8 cellular contexts compared by ENCODE assay signal in the genomic region with DNA sequence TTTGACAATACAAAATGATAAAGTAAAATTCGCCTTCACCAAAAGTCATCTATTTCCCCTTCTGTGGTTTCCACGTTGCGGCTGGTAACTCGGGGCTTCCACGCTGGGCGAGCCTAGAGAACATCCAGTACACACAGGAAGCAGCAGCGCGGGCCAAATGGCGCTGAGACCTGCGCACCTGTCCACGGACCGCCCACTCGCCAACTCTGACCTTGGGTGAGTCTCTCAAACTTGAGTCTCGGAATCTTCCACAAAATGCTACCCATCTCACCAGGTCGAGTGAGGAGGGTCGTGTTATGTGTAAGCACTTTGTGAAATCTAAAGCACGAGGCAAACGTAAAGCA. TPM values are rescaled to one million over a fixed set of nuclear protein-coding genes. Genes with fewer than 3 reads are reported as not detected.
DNase-seq lines count a peak whose midpoint lies in the region; ATAC-seq, FAIRE-seq and TF ChIP-seq lines count a peak whose summit lies in the region.

No MANE protein-coding gene starts in this region.

- H3K4me1 ChIP-seq in endothelial cell of umbilical vein (ENCODE audit: control insufficient read depth, extremely low read depth, insufficient read depth, low read length): peaks cover 9% of the 10 kb centered on the region
- H3K4me1 ChIP-seq in neural progenitor cell: peaks cover 5% of the 10 kb centered on the region
- peaks cover 4% of the 10 kb centered on the region for H3K4me1 ChIP-seq in upper lobe of right lung

- intact Hi-C loops in endothelial cell of umbilical vein (cut with micrococcal nuclease) (loop anchor here (2.0 kb wide), 1 partner anchor 489 kb away; a partner anchor contains a TSS), upper lobe of right lung (cut with DNase I) (loop anchor here (10.0 kb wide), 1 partner anchor 335 kb away; no protein-coding TSS in a partner anchor)

- peaks cover 15% of the 10 kb centered on the region for H3K4me1 Mint-ChIP-seq in neural progenitor cell

- peak overlapping the region; percentile 88 for H2AFZ ChIP-seq in endothelial cell of umbilical vein (ENCODE audit: low read depth, low read length)
- H2AFZ ChIP-seq in neural progenitor cell (replicated peaks): peak overlapping the region; percentile 83

- H3K9me1 ChIP-seq in endothelial cell of umbilical vein (replicated peaks; ENCODE audit: control insufficient read depth, extremely low read depth, insufficient read depth, low read length): no peaks in the 10 kb centered on the region

- BruUV-seq in endothelial cell of umbilical vein (replicated peaks; lab: Mats Ljungman, UMichigan): TSS peak; percentile 54

- H3K79me2 ChIP-seq in endothelial cell of umbilical vein (ENCODE audit: control insufficient read depth, insufficient read depth, low read length) (no peaks in the 10 kb centered on the region), neural progenitor cell (ENCODE audit: low read depth) (peaks cover 17% of the 10 kb centered on the region)

- H3K9me3 ChIP-seq in endothelial cell of umbilical vein (replicated peaks; ENCODE audit: control insufficient read depth, insufficient read depth, low read length) (no peaks in the 10 kb centered on the region), neural progenitor cell (ENCODE audit: low read depth) (no peaks in the 10 kb centered on the region), upper lobe of right lung (no peaks in the 10 kb centered on the region)

- H3K36me3 Mint-ChIP-seq in neural progenitor cell: no peaks in the 10 kb centered on the region

- ATAC-seq in HG02870 (IDR thresholded peaks at IDR 0.05; ENCODE audit: unreplicated experiment) (peak; percentile 24), upper lobe of right lung (peak; percentile 16)

- peak overlapping the region; percentile 50 for H3K9ac ChIP-seq in endothelial cell of umbilical vein (replicated peaks; ENCODE audit: extremely low read depth, insufficient read depth, low read length)
- peak overlapping the region; percentile 34 for H3K9ac ChIP-seq in neural progenitor cell

- H3K27ac ChIP-seq in endothelial cell of umbilical vein (ENCODE audit: insufficient read depth, low read depth, low read length): peak overlapping the region; percentile 31
- H3K27ac ChIP-seq in neural progenitor cell: peak overlapping the region; percentile 65
- peak overlapping the region; percentile 75 for H3K27ac ChIP-seq in upper lobe of right lung

- no peak for TF ChIP-seq POLR2A in endothelial cell of umbilical vein (IDR thresholded peaks at IDR 0.05; ENCODE audit: low read depth, low read length)

- no peak overlapping the region for H3K4me3 Mint-ChIP-seq in neural progenitor cell

- CTCF ChIA-PET in endothelial cell of umbilical vein (lab: Charles Lee): interaction anchor here (1.3 to 5.9 kb wide), 12 partner anchors 8 to 485 kb away, joined by 3 to 91 read pairs (median 6); a partner anchor contains a TSS

- DNase-seq in NCI-H187 (lab: John Stamatoyannopoulos, UW) (peak; percentile 48 to 88), NCI-H187 treated with DMSO at 0.1 percent for 48 hours (lab: John Stamatoyannopoulos, UW) (no peak), NCI-H2171 treated with DMSO at 0.1 percent for 48 hours (lab: John Stamatoyannopoulos, UW) (peak; percentile 83), endothelial cell of umbilical vein (ENCODE audit: low read depth, low spot score) (no peak), neural progenitor cell (ENCODE audit: low spot score) (no peak), upper lobe of right lung (peak; percentile 75)
- DNase-seq in activated CD4-positive, alpha-beta T cell treated with anti-CD3 and anti-CD28 coated beads, Interleukin-2, amount 50 U/mL, for 48 hours: peak; percentile 72 to 80

- H3K36me3 ChIP-seq in endothelial cell of umbilical vein (ENCODE audit: control insufficient read depth in 2 of 2, extremely low read depth in 1 of 2, insufficient read depth in 2 of 2, low read length in 2 of 2): no peaks in the 10 kb centered on the region
- H3K36me3 ChIP-seq in neural progenitor cell: no peaks in the 10 kb centered on the region
- H3K36me3 ChIP-seq in upper lobe of right lung: no peaks in the 10 kb centered on the region

- POLR2A ChIA-PET in endothelial cell of umbilical vein (lab: Charles Lee): interaction anchor here (0.6 to 1.1 kb wide), 2 partner anchors 69 to 403 kb away, joined by 5 to 7 read pairs; no protein-coding TSS in a partner anchor

- peak; percentile 62 for FAIRE-seq in endothelial cell of umbilical vein (lab: Jason Lieb, UNC)

- no peaks in the 10 kb centered on the region for H3K27me3 Mint-ChIP-seq in neural progenitor cell (ENCODE audit: insufficient read depth, low read depth)

- H4K20me1 ChIP-seq in endothelial cell of umbilical vein (replicated peaks; ENCODE audit: control insufficient read depth, extremely low read depth, insufficient read depth, low read length): no peaks in the 10 kb centered on the region
- H4K20me1 ChIP-seq in neural progenitor cell (ENCODE audit: low read depth): no peaks in the 10 kb centered on the region

- peaks cover 19% of the 10 kb centered on the region for H3F3A ChIP-seq in neural progenitor cell (ENCODE audit: low read depth)

- H3K4me2 ChIP-seq in endothelial cell of umbilical vein (ENCODE audit: insufficient read depth, low read length): peak overlapping the region; percentile 68
- peak overlapping the region; percentile 99 for H3K4me2 ChIP-seq in neural progenitor cell

- H3K27me3 ChIP-seq in endothelial cell of umbilical vein (ENCODE audit: control insufficient read depth in 2 of 2, insufficient read depth in 2 of 2, low read length in 2 of 2) (no peaks in the 10 kb centered on the region), neural progenitor cell (no peaks in the 10 kb centered on the region), upper lobe of right lung (no peaks in the 10 kb centered on the region)

- no peak for TF ChIP-seq CTCF in endothelial cell of umbilical vein (IDR thresholded peaks at IDR 0.05; ENCODE audit: extremely low read depth in 1 of 2, insufficient read depth in 1 of 2, low read depth in 1 of 2, low read length in 2 of 2)
- no peak for TF ChIP-seq CTCF in neural progenitor cell (IDR thresholded peaks at IDR 0.05)
- no peak for TF ChIP-seq CTCF in upper lobe of right lung (IDR thresholded peaks at IDR 0.05)

- H3K4me3 ChIP-seq in endothelial cell of umbilical vein (replicated peaks in 1 of 3; ENCODE audit: insufficient read depth in 1 of 3, low read depth in 1 of 3, low read length in 3 of 3) (peak overlapping the region; percentile 14 to 88 (median 64)), neural progenitor cell (peak overlapping the region; percentile 61), upper lobe of right lung (peak overlapping the region; percentile 84)

- dilution Hi-C loops in endothelial cell of umbilical vein (cut with MboI; ENCODE audit: extremely low pct_ligation_motif_present, low sequenced_read_pairs): no loop called here

- H3K27ac Mint-ChIP-seq in neural progenitor cell: peak overlapping the region; percentile 76

- no peaks in the 10 kb centered on the region for H3K9me3 Mint-ChIP-seq in neural progenitor cell

TF ChIP-seq in endothelial cell of umbilical vein, 7 proteins besides CTCF, POLR2A, EP300 and RAD21:
- TF ChIP-seq POLR2AphosphoS5 (IDR thresholded peaks at IDR 0.05; ENCODE audit: insufficient read depth, low read depth, low read length) (no peak), GATA2 (IDR thresholded peaks at IDR 0.05; ENCODE audit: insufficient read depth, insufficient read length, low read depth, low read length) (no peak), EZH2 (IDR thresholded peaks at IDR 0.05; ENCODE audit: borderline replicate concordance, low read depth, low read length, severe bottlenecking) (no peak), FOS (IDR thresholded peaks at IDR 0.05; ENCODE audit: borderline replicate concordance, insufficient read depth, low read length) (no peak), MYC (IDR thresholded peaks at IDR 0.05; ENCODE audit: low read depth, low read length) (no peak), JUN (IDR thresholded peaks at IDR 0.05; ENCODE audit: borderline replicate concordance, insufficient read depth, insufficient read length, low read depth) (no peak)
- TF ChIP-seq, protein P1, sequence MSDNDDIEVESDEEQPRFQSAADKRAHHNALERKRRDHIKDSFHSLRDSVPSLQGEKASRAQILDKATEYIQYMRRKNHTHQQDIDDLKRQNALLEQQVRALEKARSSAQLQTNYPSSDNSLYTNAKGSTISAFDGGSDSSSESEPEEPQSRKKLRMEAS (IDR thresholded peaks at IDR 0.05; ENCODE audit: insufficient read depth, insufficient read length): no peak

RNA-seq across cellular contexts. Expression of a gene that starts 0.8 kb away (rescaled TPM):
- 44.1 and 44.4 TPM in 2 replicates for total RNA-seq in endothelial cell of umbilical vein
- polyA plus RNA-seq in endothelial cell of umbilical vein: 7.0 and 8.8 TPM in 2 replicates
- 14.2 and 14.5 TPM in 2 replicates for polyA plus RNA-seq in endothelial cell of umbilical vein (2011; cell fraction: cytosol; rRNA removed)
- 27.9 and 32.6 TPM in 2 replicates for polyA plus RNA-seq in endothelial cell of umbilical vein (2011; cell fraction: nucleus; rRNA removed)
- 19.0 and 27.3 TPM in 2 replicates for polyA plus RNA-seq in endothelial cell of umbilical vein (2012)
- polyA minus RNA-seq in endothelial cell of umbilical vein: 16.8 and 18.3 TPM in 2 replicates
- 27.1 TPM for polyA minus RNA-seq in endothelial cell of umbilical vein (2011; cell fraction: cytosol; rRNA and poly(A)+ RNA removed)
- polyA minus RNA-seq in endothelial cell of umbilical vein (2011; cell fraction: nucleus; rRNA and poly(A)+ RNA removed): 21.9 and 31.3 TPM in 2 replicates
- total RNA-seq in neural progenitor cell (ENCODE audit: low replicate concordance): 36.1 and 38.2 TPM in 2 replicates
- total RNA-seq in upper lobe of right lung: 14.8 TPM

RNA-seq across cellular contexts. Expression of a gene that starts 57.7 kb away (rescaled TPM):
- total RNA-seq in endothelial cell of umbilical vein (0.30 and 0.97 TPM in 2 replicates), neural progenitor cell (ENCODE audit: low replicate concordance) (0.28 and 0.41 TPM in 2 replicates), upper lobe of right lung (37.4 TPM)
- 0.04 and 0.48 TPM in 2 replicates for polyA plus RNA-seq in endothelial cell of umbilical vein
- polyA plus RNA-seq in endothelial cell of umbilical vein (2011; cell fraction: cytosol; rRNA removed): 0.20 and 0.32 TPM in 2 replicates
- 1.1 and 1.7 TPM in 2 replicates for polyA plus RNA-seq in endothelial cell of umbilical vein (2011; cell fraction: nucleus; rRNA removed)
- 0.72 TPM in 2 replicates for polyA plus RNA-seq in endothelial cell of umbilical vein (2012)
- polyA minus RNA-seq in endothelial cell of umbilical vein: 0.63 and 0.89 TPM in 2 replicates
- not detected for polyA minus RNA-seq in endothelial cell of umbilical vein (2011; cell fraction: cytosol; rRNA and poly(A)+ RNA removed)
- polyA minus RNA-seq in endothelial cell of umbilical vein (2011; cell fraction: nucleus; rRNA and poly(A)+ RNA removed): 0.82 and 3.1 TPM in 2 replicates

Comparison
In these comparisons a context has a peak if more than half of its experiments do, and no peak if none do; other contexts are left out.
1. DNase-seq: peak in NCI-H187 (2 of 2), NCI-H2171 treated with DMSO at 0.1 percent for 48 hours (single experiment), activated CD4-positive, alpha-beta T cell treated with anti-CD3 and anti-CD28 coated beads, Interleukin-2, amount 50 U/mL, for 48 hours (2 of 2) and upper lobe of right lung (single experiment); none in NCI-H187 treated with DMSO at 0.1 percent for 48 hours (single experiment), endothelial cell of umbilical vein (single experiment) and neural progenitor cell (single experiment).
2. RNA of a gene that starts 57.7 kb away (total RNA-seq): 37.4 TPM in upper lobe of right lung (single experiment); 0.30 to 0.97 TPM in endothelial cell of umbilical vein and 0.28 to 0.41 TPM in neural progenitor cell; every median in the first group is over 10 times any median in the second.
3. Peak in every context shown above with its lines, with median percentiles within 50 percentile points of each other: H3K27ac ChIP-seq and H3K4me3 ChIP-seq.